ENCODE assay signal across 8 cellular contexts in the genomic region with DNA sequence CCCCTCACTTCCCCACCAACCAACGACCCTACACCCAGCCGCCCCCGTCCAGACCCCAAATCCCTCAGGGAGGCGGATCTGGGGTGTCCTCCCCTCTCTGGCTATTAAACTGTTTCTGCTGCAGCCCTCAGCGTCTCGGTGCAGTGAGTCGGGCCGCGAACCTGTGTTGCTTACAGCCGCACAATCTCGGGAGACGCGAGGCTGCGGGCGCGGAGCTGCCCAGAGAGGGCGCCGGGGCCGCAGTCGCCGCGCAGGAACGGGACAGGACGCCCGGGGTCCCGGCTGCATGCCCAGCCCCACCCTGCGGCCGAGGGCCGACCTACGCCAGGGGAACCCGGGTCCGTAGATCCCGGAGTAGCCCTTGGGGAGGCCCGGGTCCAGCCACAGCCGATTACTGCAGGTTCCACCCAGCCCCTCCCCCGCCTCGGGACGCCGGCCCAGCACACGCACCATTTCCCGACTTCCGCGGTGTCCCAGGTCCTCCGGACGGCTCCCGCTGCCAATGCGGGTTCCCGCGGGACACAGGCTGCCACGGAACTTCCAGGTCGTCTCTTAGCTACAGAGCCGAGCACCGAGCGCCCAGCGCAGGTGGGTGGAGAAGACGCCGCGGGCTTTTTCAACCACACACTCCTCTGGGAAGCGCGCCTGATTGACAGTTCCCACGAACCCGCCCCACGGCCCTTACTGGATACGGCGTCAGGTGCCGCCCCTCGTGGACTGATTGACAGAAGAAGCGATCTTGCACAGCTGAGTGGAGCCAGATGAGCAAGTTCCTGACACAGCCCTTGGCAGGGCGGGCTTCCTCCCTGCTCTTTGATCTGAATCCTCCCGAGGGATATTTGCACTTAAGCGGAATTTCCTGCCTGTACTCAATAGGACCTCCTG. TPM values are rescaled to one million over a fixed set of nuclear protein-coding genes. Genes with fewer than 3 reads are reported as not detected.
A peak's percentile ranks its signal among the peaks of the same experiment; 100 is the strongest.
DNase-seq lines count a peak whose midpoint lies in the region; ATAC-seq, FAIRE-seq and TF ChIP-seq lines count a peak whose summit lies in the region.

A gene (minus strand): TSS at position 654 of the 885 bp plus-strand sequence. CDS start 201 bp downstream, at position 453.

- H3K27ac Mint-ChIP-seq in T-helper 1 cell treated with Interleukin-12 subunit alpha and Interleukin-12 subunit beta and Interleukin-4 antibody, amounts not matched to agents 30 μg/mL and 1 μg/mL, for 36 hours, result peak within 1 kb of the TSS; percentile 80

- peak in 1 of 4 experiments; percentile 17 for TF ChIP-seq CTCF in uterus (IDR thresholded peaks at IDR 0.05)

- H3K36me3 ChIP-seq in uterus, result no peaks in the 10 kb centered on the region

- peaks cover 5% of the 10 kb centered on the region for H3K36me3 Mint-ChIP-seq in T-helper 1 cell treated with Interleukin-12 subunit alpha and Interleukin-12 subunit beta and Interleukin-4 antibody, amounts not matched to agents 30 μg/mL and 1 μg/mL, for 36 hours (ENCODE audit: low read depth)

- H3K9me3 ChIP-seq in right cardiac atrium (ENCODE audit: control insufficient read depth, low read length) (no peaks in the 10 kb centered on the region), uterus (no peaks in the 10 kb centered on the region)

- H3K27me3 Mint-ChIP-seq in T-helper 1 cell treated with Interleukin-12 subunit alpha and Interleukin-12 subunit beta and Interleukin-4 antibody, amounts not matched to agents 30 μg/mL and 1 μg/mL, for 36 hours (ENCODE audit: low read depth), result no peaks in the 10 kb centered on the region

- intact Hi-C loops in right cardiac atrium (cut with DNase I) (no loop called here), uterus (cut with DNase I; ENCODE audit: low total_unique reads) (no loop called here)

- H3K9me3 Mint-ChIP-seq in T-helper 1 cell treated with Interleukin-12 subunit alpha and Interleukin-12 subunit beta and Interleukin-4 antibody, amounts not matched to agents 30 μg/mL and 1 μg/mL, for 36 hours, result peaks cover 47% of the 10 kb centered on the region

- WGBS in right cardiac atrium, result under 1% methylated on average over 71 of the region's 71 CpGs

- H3K27ac ChIP-seq in angular gyrus (ENCODE audit: low read depth, low read length), result peak within 1 kb of the TSS; percentile 48
- H3K27ac ChIP-seq in right cardiac atrium (ENCODE audit: low read length), result peak within 1 kb of the TSS; percentile 78
- H3K27ac ChIP-seq in uterus, result peak within 1 kb of the TSS; percentile 63 to 83

- H3K4me3 ChIP-seq in right cardiac atrium (ENCODE audit: low read length) (peak within 1 kb of the TSS; percentile 73), uterus (peak within 1 kb of the TSS; percentile 46 to 77)

- no peaks in the 10 kb centered on the region for H3K27me3 ChIP-seq in right cardiac atrium (ENCODE audit: control insufficient read depth, insufficient read depth)
- H3K27me3 ChIP-seq in uterus, result no peaks in the 10 kb centered on the region

- peak; percentile 83 for ATAC-seq in HG02852 (IDR thresholded peaks at IDR 0.05; ENCODE audit: unreplicated experiment)
- ATAC-seq in right cardiac atrium, result peak; percentile 99 to 100

- H3K4me1 Mint-ChIP-seq in T-helper 1 cell treated with Interleukin-12 subunit alpha and Interleukin-12 subunit beta and Interleukin-4 antibody, amounts not matched to agents 30 μg/mL and 1 μg/mL, for 36 hours (ENCODE audit: low read depth), result peaks cover 7% of the 10 kb centered on the region

- H3K4me1 ChIP-seq in right cardiac atrium (ENCODE audit: control insufficient read depth, insufficient read depth, low read length) (peaks cover 1% of the 10 kb centered on the region), uterus (no peaks in the 10 kb centered on the region)

- peak; percentile 59 for DNase-seq in GM12891 (ENCODE audit: insufficient read length, low spot score)
- peak; percentile 99 for DNase-seq in NCI-H146 (lab: John Stamatoyannopoulos, UW)
- DNase-seq in right cardiac atrium, result peak; percentile 98 to 100 (median 99)
- DNase-seq in pulmonary artery endothelial cell (ENCODE audit: low read depth, low spot score), result peak; percentile 98
- DNase-seq in uterus, result peak; percentile 96 to 98

- TF ChIP-seq POLR2A in GM12891 (IDR thresholded peaks at IDR 0.05; ENCODE audit: low read depth, low read length), result no peak
- TF ChIP-seq POLR2A in uterus (IDR thresholded peaks at IDR 0.05), result peak; percentile 60 to 64

- H3K4me3 Mint-ChIP-seq in T-helper 1 cell treated with Interleukin-12 subunit alpha and Interleukin-12 subunit beta and Interleukin-4 antibody, amounts not matched to agents 30 μg/mL and 1 μg/mL, for 36 hours, result peak within 1 kb of the TSS; percentile 90

- FAIRE-seq in GM12891 (lab: Jason Lieb, UNC), result peak; percentile 97

TF ChIP-seq in GM12891, 5 proteins besides CTCF, POLR2A, EP300 and RAD21:
- TF ChIP-seq PAX5 (IDR thresholded peaks at IDR 0.05; ENCODE audit: insufficient read depth, low read length, severe bottlenecking), result no peak
- TF ChIP-seq TAF1 (IDR thresholded peaks at IDR 0.05; ENCODE audit: low read depth, low read length), result no peak
- no peak for TF ChIP-seq POU2F2 (IDR thresholded peaks at IDR 0.05; ENCODE audit: low read depth, low read length)
- TF ChIP-seq POLR2AphosphoS5 (IDR thresholded peaks at IDR 0.05; ENCODE audit: low read depth, low read length), result no peak
- TF ChIP-seq SPI1 (IDR thresholded peaks at IDR 0.05; ENCODE audit: low read depth, low read length), result peak; percentile 52; the same call in 1 of the 2 replicates

RNA-seq across cellular contexts. Expression of the gene that starts here (rescaled TPM):
- 1.4 TPM for polyA plus RNA-seq in GM12891 (2012; ENCODE audit: low read depth, missing spikeins)
- 1 to 10 TPM; 2.3 to 3.4 (median 3.0) TPM for total RNA-seq in right cardiac atrium
- polyA plus RNA-seq in right cardiac atrium, result 2.1 TPM
- total RNA-seq in pulmonary artery endothelial cell, result 4.4 and 6.1 TPM in 2 replicates
- total RNA-seq in uterus, result 10 to 100 TPM; 10.3 to 12.9 (median 12.0) TPM

Comparison
In these comparisons a context has a peak if more than half of its experiments do, and no peak if none do; other contexts are left out.
1. Peak in every context shown above with its lines: DNase-seq, ATAC-seq, H3K4me3 ChIP-seq and H3K27ac ChIP-seq.